ENCODE assay signal across 8 cellular contexts in the genomic region with DNA sequence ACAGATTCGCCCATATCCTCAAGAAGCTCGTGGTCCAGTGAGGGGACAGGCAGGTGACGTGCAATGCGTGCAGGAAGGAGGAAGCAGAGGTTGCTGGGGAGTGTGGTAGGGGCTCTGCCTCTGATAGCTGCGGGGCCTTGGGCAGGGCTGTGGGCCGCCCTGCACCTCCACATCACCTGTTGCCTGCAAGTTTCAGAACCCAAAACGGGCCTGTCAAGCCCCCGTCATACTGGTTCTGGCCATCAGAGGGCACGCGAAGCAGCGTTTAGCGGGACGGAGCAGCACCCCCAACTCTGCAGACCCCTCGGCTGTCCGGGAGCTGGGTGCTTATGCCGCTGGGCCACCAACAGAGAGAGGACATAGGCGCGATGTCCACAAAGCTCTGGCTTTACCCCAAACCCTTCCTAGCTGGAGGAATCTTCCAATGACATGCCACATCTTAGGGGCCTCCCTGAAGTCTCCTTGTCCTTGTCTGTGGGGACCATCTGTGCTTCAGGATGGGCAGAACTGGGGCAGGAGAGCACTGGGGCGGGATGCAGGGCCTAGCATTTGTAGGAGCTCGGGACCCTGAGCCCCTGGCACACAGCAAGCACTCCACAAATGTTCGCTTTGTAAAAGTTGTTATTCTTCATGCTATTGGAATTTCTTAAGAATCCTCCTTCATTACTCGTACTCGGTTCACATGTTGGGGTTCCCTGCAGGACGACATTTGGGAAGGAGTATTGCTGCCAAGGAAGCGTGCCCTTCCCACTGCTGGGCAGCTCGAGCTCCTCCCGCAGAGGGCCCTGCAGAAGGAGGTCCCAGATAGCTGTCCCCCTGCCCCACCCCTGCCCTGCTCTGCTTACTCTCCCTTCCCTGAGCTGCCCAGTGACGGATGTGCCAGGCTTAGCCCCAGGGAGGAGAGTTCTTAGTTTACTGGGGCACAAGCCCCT.
DNase-seq lines count a peak whose midpoint lies in the region; ATAC-seq, FAIRE-seq and TF ChIP-seq lines count a peak whose summit lies in the region.

No MANE protein-coding gene starts in this region.

- H4K20me1 ChIP-seq in endothelial cell of umbilical vein (replicated peaks; ENCODE audit: control insufficient read depth, extremely low read depth, insufficient read depth, low read length): no peaks in the 10 kb centered on the region

- H3K4me2 ChIP-seq in endothelial cell of umbilical vein (ENCODE audit: insufficient read depth, low read length) (no peak overlapping the region), parathyroid adenoma (ENCODE audit: low read length) (no peak overlapping the region)

- H3K9me1 ChIP-seq in endothelial cell of umbilical vein (replicated peaks; ENCODE audit: control insufficient read depth, extremely low read depth, insufficient read depth, low read length): no peaks in the 10 kb centered on the region

- H3K4me1 ChIP-seq in endothelial cell of umbilical vein (ENCODE audit: control insufficient read depth, extremely low read depth, insufficient read depth, low read length) (no peaks in the 10 kb centered on the region), parathyroid adenoma (no peaks in the 10 kb centered on the region)

- dilution Hi-C loops in endothelial cell of umbilical vein (cut with MboI; ENCODE audit: extremely low pct_ligation_motif_present, low sequenced_read_pairs): no loop called here

- H2AFZ ChIP-seq in endothelial cell of umbilical vein (ENCODE audit: low read depth, low read length) (no peak overlapping the region), parathyroid adenoma (no peak overlapping the region)

- H3K4me3 ChIP-seq in endothelial cell of umbilical vein (replicated peaks in 1 of 3; ENCODE audit: insufficient read depth in 1 of 3, low read depth in 1 of 3, low read length in 3 of 3) (no peak overlapping the region), parathyroid adenoma (ENCODE audit: low read depth, low read length) (no peak overlapping the region)

- POLR2A ChIA-PET in endothelial cell of umbilical vein (lab: Charles Lee): no interaction called here

- BruUV-seq in endothelial cell of umbilical vein (replicated peaks; lab: Mats Ljungman, UMichigan): no TSS peak

- CTCF ChIA-PET in endothelial cell of umbilical vein (lab: Charles Lee): interaction anchor here (0.8 to 3.4 kb wide), 16 partner anchors 8 to 330 kb away, joined by 3 to 36 read pairs (median 4); a partner anchor contains a TSS

- H3K36me3 ChIP-seq in endothelial cell of umbilical vein (ENCODE audit: control insufficient read depth in 2 of 2, extremely low read depth in 1 of 2, insufficient read depth in 2 of 2, low read length in 2 of 2) (no peaks in the 10 kb centered on the region), parathyroid adenoma (ENCODE audit: control insufficient read depth, insufficient read depth, low read length) (no peaks in the 10 kb centered on the region)

- H3K27me3 ChIP-seq in endothelial cell of umbilical vein (ENCODE audit: control insufficient read depth in 2 of 2, insufficient read depth in 2 of 2, low read length in 2 of 2) (peaks cover 0 to 3% of the 10 kb centered on the region in 2 experiments), parathyroid adenoma (ENCODE audit: control insufficient read depth, insufficient read depth, low read length) (no peaks in the 10 kb centered on the region)

- no peak for FAIRE-seq in endothelial cell of umbilical vein (lab: Jason Lieb, UNC)

- ATAC-seq in HG02610 (IDR thresholded peaks at IDR 0.05; ENCODE audit: unreplicated experiment): no peak
- ATAC-seq in HG02642 (IDR thresholded peaks at IDR 0.05; ENCODE audit: poor library complexity, unreplicated experiment): no peak

- H3K27ac ChIP-seq in VCaP: no peak overlapping the region
- no peak overlapping the region for H3K27ac ChIP-seq in endothelial cell of umbilical vein (ENCODE audit: insufficient read depth, low read depth, low read length)
- H3K27ac ChIP-seq in parathyroid adenoma: no peak overlapping the region

- DNase-seq in ELR (ENCODE audit: low read depth) (peak; percentile 52), endothelial cell of umbilical vein (ENCODE audit: low read depth, low spot score) (peak; percentile 21), foreskin melanocyte (no peak), SW 1271 (lab: John Stamatoyannopoulos, UW) (no peak)

- H3K9ac ChIP-seq in endothelial cell of umbilical vein (replicated peaks; ENCODE audit: extremely low read depth, insufficient read depth, low read length): no peak overlapping the region
- H3K9ac ChIP-seq in parathyroid adenoma: no peak overlapping the region

- TF ChIP-seq POLR2A in endothelial cell of umbilical vein (IDR thresholded peaks at IDR 0.05; ENCODE audit: low read depth, low read length): no peak

- intact Hi-C loops in endothelial cell of umbilical vein (cut with micrococcal nuclease): no loop called here

- H3K9me3 ChIP-seq in endothelial cell of umbilical vein (replicated peaks; ENCODE audit: control insufficient read depth, insufficient read depth, low read length): no peaks in the 10 kb centered on the region
- no peaks in the 10 kb centered on the region for H3K9me3 ChIP-seq in parathyroid adenoma (ENCODE audit: control insufficient read depth, low read length)

- H3K79me2 ChIP-seq in endothelial cell of umbilical vein (ENCODE audit: control insufficient read depth, insufficient read depth, low read length) (no peaks in the 10 kb centered on the region), parathyroid adenoma (no peaks in the 10 kb centered on the region)

- TF ChIP-seq CTCF in VCaP (conservative IDR thresholded peaks at IDR 0.05): peak; percentile 59
- peak; percentile 34 to 61 for TF ChIP-seq CTCF in endothelial cell of umbilical vein (IDR thresholded peaks at IDR 0.05; ENCODE audit: extremely low read depth in 1 of 2, insufficient read depth in 1 of 2, low read depth in 1 of 2, low read length in 2 of 2)
- peak; percentile 8 for TF ChIP-seq CTCF in parathyroid adenoma (IDR thresholded peaks at IDR 0.05)

TF ChIP-seq in endothelial cell of umbilical vein, 7 proteins besides CTCF, POLR2A, EP300 and RAD21:
- TF ChIP-seq, protein P1, sequence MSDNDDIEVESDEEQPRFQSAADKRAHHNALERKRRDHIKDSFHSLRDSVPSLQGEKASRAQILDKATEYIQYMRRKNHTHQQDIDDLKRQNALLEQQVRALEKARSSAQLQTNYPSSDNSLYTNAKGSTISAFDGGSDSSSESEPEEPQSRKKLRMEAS (IDR thresholded peaks at IDR 0.05; ENCODE audit: insufficient read depth, insufficient read length): no peak
- TF ChIP-seq GATA2 (IDR thresholded peaks at IDR 0.05; ENCODE audit: insufficient read depth, insufficient read length, low read depth, low read length) (no peak), FOS (IDR thresholded peaks at IDR 0.05; ENCODE audit: borderline replicate concordance, insufficient read depth, low read length) (no peak), POLR2AphosphoS5 (IDR thresholded peaks at IDR 0.05; ENCODE audit: insufficient read depth, low read depth, low read length) (no peak), JUN (IDR thresholded peaks at IDR 0.05; ENCODE audit: borderline replicate concordance, insufficient read depth, insufficient read length, low read depth) (no peak)

Comparison
In these comparisons a context has a peak if more than half of its experiments do, and no peak if none do; other contexts are left out.
1. DNase-seq: peak in ELR (single experiment) and endothelial cell of umbilical vein (single experiment); none in foreskin melanocyte (single experiment) and SW 1271 (0 of 2).
2. CTCF ChIP-seq: peak in every context shown above with its lines; median percentile 59 in VCaP; 48 in endothelial cell of umbilical vein; 8 in parathyroid adenoma.